1 cellular context compared by ENCODE assay signal in genomic region chr9:22117511-22118388, GRCh38.
TF ChIP-seq lines count a peak whose summit lies in the region.

No MANE protein-coding gene starts in this region.

TF ChIP-seq in HepG2, 621 proteins besides CTCF, POLR2A, EP300 and RAD21 (continued from another document and continues in another):
- TF ChIP-seq, protein P1, sequence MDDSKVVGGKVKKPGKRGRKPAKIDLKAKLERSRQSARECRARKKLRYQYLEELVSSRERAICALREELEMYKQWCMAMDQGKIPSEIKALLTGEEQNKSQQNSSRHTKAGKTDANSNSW (CRISPR knock-in tag; IDR thresholded peaks at IDR 0.05; ENCODE audit: borderline replicate concordance) = no peak
- TF ChIP-seq KMT2A (CRISPR knock-in tag; IDR thresholded peaks at IDR 0.05) (no peak), RARG (CRISPR knock-in tag; IDR thresholded peaks at IDR 0.05; ENCODE audit: low read depth) (no peak), ZNF276 (CRISPR knock-in tag; IDR thresholded peaks at IDR 0.05; ENCODE audit: low read depth) (no peak), TSC22D2 (CRISPR knock-in tag; IDR thresholded peaks at IDR 0.05; ENCODE audit: borderline replicate concordance) (no peak), FIP1L1 (IDR thresholded peaks at IDR 0.05; ENCODE audit: borderline replicate concordance, insufficient read depth, low read depth, low read length) (no peak), PCBP2 (optimal IDR thresholded peaks at IDR 0.05; ENCODE audit: low read depth, low read length, poor library complexity, severe bottlenecking) (no peak), SOX6 (IDR thresholded peaks at IDR 0.05) (no peak), SOX6 (CRISPR knock-in tag; IDR thresholded peaks at IDR 0.05) (peak; percentile 48), ZNF883 (CRISPR knock-in tag; IDR thresholded peaks at IDR 0.05; ENCODE audit: not compliant biosample characterization) (no peak), HNF4A (CRISPR knock-in tag; IDR thresholded peaks at IDR 0.05) (peak; percentile 72), MIXL1 (CRISPR knock-in tag; IDR thresholded peaks at IDR 0.05) (no peak), RXRB (CRISPR knock-in tag; IDR thresholded peaks at IDR 0.05; ENCODE audit: borderline replicate concordance) (peak; percentile 40; the same call in 1 of the 2 replicates), YEATS4 (CRISPR knock-in tag; IDR thresholded peaks at IDR 0.05; ENCODE audit: borderline replicate concordance) (no peak), ZNF101 (CRISPR knock-in tag; IDR thresholded peaks at IDR 0.05; ENCODE audit: borderline replicate concordance, low read depth) (no peak), ZNF777 (CRISPR knock-in tag; IDR thresholded peaks at IDR 0.05) (no peak), ELF3 (CRISPR knock-in tag; IDR thresholded peaks at IDR 0.05) (0 out of 2 replicates have a peak, but pooled peaks have one; percentile 20), ELF1 (CRISPR knock-in tag; IDR thresholded peaks at IDR 0.05) (0 out of 2 replicates have a peak, but pooled peaks have one; percentile 18), FUBP1 (CRISPR knock-in tag; IDR thresholded peaks at IDR 0.05; ENCODE audit: borderline replicate concordance) (no peak), KAT2B (IDR thresholded peaks at IDR 0.05; ENCODE audit: borderline replicate concordance, low read depth, low read length) (no peak), FOXO1 (CRISPR knock-in tag; IDR thresholded peaks at IDR 0.05) (no peak; the same call in 1 of the 2 replicates), ZNF337 (CRISPR knock-in tag; IDR thresholded peaks at IDR 0.05; ENCODE audit: borderline replicate concordance, low read depth) (no peak), ZNF564 (CRISPR knock-in tag; IDR thresholded peaks at IDR 0.05) (no peak), ZNF34 (CRISPR knock-in tag; IDR thresholded peaks at IDR 0.05; ENCODE audit: borderline replicate concordance) (no peak), EEA1 (CRISPR knock-in tag; IDR thresholded peaks at IDR 0.05; ENCODE audit: borderline replicate concordance) (no peak), ZIK1 (CRISPR knock-in tag; IDR thresholded peaks at IDR 0.05; ENCODE audit: borderline replicate concordance, low read depth) (no peak), SP2 (CRISPR knock-in tag; IDR thresholded peaks at IDR 0.05) (no peak), ZNF710 (CRISPR knock-in tag; IDR thresholded peaks at IDR 0.05; ENCODE audit: borderline replicate concordance) (no peak), TERF1 (CRISPR knock-in tag; IDR thresholded peaks at IDR 0.05) (no peak)
- TF ChIP-seq, protein P2, sequence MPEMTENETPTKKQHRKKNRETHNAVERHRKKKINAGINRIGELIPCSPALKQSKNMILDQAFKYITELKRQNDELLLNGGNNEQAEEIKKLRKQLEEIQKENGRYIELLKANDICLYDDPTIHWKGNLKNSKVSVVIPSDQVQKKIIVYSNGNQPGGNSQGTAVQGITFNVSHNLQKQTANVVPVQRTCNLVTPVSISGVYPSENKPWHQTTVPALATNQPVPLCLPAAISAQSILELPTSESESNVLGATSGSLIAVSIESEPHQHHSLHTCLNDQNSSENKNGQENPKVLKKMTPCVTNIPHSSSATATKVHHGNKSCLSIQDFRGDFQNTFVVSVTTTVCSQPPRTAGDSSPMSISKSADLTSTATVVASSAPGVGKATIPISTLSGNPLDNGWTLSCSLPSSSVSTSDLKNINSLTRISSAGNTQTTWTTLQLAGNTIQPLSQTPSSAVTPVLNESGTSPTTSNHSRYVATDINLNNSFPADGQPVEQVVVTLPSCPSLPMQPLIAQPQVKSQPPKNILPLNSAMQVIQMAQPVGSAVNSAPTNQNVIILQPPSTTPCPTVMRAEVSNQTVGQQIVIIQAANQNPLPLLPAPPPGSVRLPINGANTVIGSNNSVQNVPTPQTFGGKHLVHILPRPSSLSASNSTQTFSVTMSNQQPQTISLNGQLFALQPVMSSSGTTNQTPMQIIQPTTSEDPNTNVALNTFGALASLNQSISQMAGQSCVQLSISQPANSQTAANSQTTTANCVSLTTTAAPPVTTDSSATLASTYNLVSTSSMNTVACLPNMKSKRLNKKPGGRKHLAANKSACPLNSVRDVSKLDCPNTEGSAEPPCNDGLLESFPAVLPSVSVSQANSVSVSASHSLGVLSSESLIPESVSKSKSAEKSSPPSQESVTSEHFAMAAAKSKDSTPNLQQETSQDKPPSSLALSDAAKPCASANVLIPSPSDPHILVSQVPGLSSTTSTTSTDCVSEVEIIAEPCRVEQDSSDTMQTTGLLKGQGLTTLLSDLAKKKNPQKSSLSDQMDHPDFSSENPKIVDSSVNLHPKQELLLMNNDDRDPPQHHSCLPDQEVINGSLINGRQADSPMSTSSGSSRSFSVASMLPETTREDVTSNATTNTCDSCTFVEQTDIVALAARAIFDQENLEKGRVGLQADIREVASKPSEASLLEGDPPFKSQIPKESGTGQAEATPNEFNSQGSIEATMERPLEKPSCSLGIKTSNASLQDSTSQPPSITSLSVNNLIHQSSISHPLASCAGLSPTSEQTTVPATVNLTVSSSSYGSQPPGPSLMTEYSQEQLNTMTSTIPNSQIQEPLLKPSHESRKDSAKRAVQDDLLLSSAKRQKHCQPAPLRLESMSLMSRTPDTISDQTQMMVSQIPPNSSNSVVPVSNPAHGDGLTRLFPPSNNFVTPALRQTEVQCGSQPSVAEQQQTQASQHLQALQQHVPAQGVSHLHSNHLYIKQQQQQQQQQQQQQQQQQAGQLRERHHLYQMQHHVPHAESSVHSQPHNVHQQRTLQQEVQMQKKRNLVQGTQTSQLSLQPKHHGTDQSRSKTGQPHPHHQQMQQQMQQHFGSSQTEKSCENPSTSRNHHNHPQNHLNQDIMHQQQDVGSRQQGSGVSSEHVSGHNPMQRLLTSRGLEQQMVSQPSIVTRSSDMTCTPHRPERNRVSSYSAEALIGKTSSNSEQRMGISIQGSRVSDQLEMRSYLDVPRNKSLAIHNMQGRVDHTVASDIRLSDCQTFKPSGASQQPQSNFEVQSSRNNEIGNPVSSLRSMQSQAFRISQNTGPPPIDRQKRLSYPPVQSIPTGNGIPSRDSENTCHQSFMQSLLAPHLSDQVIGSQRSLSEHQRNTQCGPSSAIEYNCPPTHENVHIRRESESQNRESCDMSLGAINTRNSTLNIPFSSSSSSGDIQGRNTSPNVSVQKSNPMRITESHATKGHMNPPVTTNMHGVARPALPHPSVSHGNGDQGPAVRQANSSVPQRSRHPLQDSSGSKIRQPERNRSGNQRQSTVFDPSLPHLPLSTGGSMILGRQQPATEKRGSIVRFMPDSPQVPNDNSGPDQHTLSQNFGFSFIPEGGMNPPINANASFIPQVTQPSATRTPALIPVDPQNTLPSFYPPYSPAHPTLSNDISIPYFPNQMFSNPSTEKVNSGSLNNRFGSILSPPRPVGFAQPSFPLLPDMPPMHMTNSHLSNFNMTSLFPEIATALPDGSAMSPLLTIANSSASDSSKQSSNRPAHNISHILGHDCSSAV (CRISPR knock-in tag; IDR thresholded peaks at IDR 0.05; ENCODE audit: borderline replicate concordance) = no peak
- TF ChIP-seq, protein P3, sequence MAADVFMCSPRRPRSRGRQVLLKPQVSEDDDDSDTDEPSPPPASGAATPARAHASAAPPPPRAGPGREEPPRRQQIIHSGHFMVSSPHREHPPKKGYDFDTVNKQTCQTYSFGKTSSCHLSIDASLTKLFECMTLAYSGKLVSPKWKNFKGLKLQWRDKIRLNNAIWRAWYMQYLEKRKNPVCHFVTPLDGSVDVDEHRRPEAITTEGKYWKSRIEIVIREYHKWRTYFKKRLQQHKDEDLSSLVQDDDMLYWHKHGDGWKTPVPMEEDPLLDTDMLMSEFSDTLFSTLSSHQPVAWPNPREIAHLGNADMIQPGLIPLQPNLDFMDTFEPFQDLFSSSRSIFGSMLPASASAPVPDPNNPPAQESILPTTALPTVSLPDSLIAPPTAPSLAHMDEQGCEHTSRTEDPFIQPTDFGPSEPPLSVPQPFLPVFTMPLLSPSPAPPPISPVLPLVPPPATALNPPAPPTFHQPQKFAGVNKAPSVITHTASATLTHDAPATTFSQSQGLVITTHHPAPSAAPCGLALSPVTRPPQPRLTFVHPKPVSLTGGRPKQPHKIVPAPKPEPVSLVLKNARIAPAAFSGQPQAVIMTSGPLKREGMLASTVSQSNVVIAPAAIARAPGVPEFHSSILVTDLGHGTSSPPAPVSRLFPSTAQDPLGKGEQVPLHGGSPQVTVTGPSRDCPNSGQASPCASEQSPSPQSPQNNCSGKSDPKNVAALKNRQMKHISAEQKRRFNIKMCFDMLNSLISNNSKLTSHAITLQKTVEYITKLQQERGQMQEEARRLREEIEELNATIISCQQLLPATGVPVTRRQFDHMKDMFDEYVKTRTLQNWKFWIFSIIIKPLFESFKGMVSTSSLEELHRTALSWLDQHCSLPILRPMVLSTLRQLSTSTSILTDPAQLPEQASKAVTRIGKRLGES (CRISPR knock-in tag; IDR thresholded peaks at IDR 0.05; ENCODE audit: borderline replicate concordance) = no peak
- TF ChIP-seq, protein P4, sequence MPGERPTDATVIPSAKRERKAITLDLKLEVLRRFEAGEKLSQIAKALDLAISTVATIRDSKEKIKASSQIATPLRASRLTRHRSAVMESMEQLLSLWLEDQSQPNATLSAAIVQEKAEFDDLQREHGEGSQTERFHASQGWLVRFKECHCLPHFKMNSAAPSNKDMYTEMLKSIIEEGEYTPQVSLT (CRISPR knock-in tag; IDR thresholded peaks at IDR 0.05; ENCODE audit: borderline replicate concordance, low read depth) = no peak
- TF ChIP-seq, protein P5, sequence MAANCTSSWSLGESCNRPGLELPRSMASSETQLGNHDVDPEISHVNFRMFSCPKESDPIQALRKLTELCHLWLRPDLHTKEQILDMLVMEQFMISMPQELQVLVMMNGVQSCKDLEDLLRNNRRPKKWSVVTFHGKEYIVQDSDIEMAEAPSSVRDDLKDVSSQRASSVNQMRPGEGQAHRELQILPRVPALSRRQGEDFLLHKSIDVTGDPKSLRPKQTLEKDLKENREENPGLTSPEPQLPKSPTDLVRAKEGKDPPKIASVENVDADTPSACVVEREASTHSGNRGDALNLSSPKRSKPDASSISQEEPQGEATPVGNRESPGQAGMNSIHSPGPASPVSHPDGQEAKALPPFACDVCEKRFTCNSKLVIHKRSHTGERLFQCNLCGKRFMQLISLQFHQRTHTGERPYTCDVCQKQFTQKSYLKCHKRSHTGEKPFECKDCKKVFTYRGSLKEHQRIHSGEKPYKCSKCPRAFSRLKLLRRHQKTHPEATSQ (CRISPR knock-in tag; IDR thresholded peaks at IDR 0.05; ENCODE audit: borderline replicate concordance) = no peak
- TF ChIP-seq, protein P6, sequence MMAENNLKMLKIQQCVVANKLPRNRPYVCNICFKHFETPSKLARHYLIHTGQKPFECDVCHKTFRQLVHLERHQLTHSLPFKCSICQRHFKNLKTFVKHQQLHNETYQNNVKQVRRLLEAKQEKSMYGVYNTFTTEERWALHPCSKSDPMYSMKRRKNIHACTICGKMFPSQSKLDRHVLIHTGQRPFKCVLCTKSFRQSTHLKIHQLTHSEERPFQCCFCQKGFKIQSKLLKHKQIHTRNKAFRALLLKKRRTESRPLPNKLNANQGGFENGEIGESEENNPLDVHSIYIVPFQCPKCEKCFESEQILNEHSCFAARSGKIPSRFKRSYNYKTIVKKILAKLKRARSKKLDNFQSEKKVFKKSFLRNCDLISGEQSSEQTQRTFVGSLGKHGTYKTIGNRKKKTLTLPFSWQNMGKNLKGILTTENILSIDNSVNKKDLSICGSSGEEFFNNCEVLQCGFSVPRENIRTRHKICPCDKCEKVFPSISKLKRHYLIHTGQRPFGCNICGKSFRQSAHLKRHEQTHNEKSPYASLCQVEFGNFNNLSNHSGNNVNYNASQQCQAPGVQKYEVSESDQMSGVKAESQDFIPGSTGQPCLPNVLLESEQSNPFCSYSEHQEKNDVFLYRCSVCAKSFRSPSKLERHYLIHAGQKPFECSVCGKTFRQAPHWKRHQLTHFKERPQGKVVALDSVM (CRISPR knock-in tag; IDR thresholded peaks at IDR 0.05) = no peak
